ENCODE assay signal across 8 cellular contexts in genomic region chr19:35718345-35719041, GRCh38. TPM values are rescaled to one million over a fixed set of nuclear protein-coding genes. Genes with fewer than 3 reads are reported as not detected.
DNase-seq lines count a peak whose midpoint lies in the region; ATAC-seq and TF ChIP-seq lines count a peak whose summit lies in the region.

No MANE protein-coding gene starts in this region.

- no peak for TF ChIP-seq CTCF in GM12875 (IDR thresholded peaks at IDR 0.05; ENCODE audit: borderline replicate concordance, insufficient read depth, low read depth, low read length)
- TF ChIP-seq CTCF in tibial nerve (IDR thresholded peaks at IDR 0.05), result no peak

- no peaks in the 10 kb centered on the region for H3K27me3 Mint-ChIP-seq in activated CD4-positive, alpha-beta memory T cell treated with anti-CD3 and anti-CD28 coated beads, Interleukin-2, amount 10 ng/mL, durations not matched to agents 7 days and 5 days

- H3K36me3 Mint-ChIP-seq in activated CD4-positive, alpha-beta memory T cell treated with anti-CD3 and anti-CD28 coated beads, Interleukin-2, amount 10 ng/mL, durations not matched to agents 7 days and 5 days (ENCODE audit: low read depth), result peaks cover 64% of the 10 kb centered on the region

- H3K27ac Mint-ChIP-seq in activated CD4-positive, alpha-beta memory T cell treated with anti-CD3 and anti-CD28 coated beads, Interleukin-2, amount 10 ng/mL, durations not matched to agents 7 days and 5 days, result peak overlapping the region; percentile 92

- H3K4me1 ChIP-seq in endocrine pancreas (ENCODE audit: control insufficient read depth, insufficient read depth, low read length) (no peaks in the 10 kb centered on the region), muscle layer of duodenum (ENCODE audit: control insufficient read depth in 1 of 2, insufficient read depth in 2 of 2, low read length in 2 of 2) (peaks cover 12 to 26% of the 10 kb centered on the region in 2 donors), tibial nerve (peaks cover 0 to 46% (median 23%) of the 10 kb centered on the region in 4 donors)

- 1 to 4% methylated on average over 19 to 26 of the region's 42 CpGs for WGBS in tibial nerve, 2 donors

- H3K27me3 ChIP-seq in endocrine pancreas (ENCODE audit: control insufficient read depth, insufficient read depth, low read length) (no peaks in the 10 kb centered on the region), muscle layer of duodenum (ENCODE audit: low read depth, low read length) (no peaks in the 10 kb centered on the region), tibial nerve (no peaks in the 10 kb centered on the region)

- no peak for ATAC-seq in GM21529 (IDR thresholded peaks at IDR 0.05; ENCODE audit: unreplicated experiment)

- DNase-seq in HK-2 (ENCODE audit: unreplicated experiment), result peak; percentile 43
- peak; percentile 56 for DNase-seq in activated CD4-positive, alpha-beta memory T cell treated with anti-CD3 and anti-CD28 coated beads, Interleukin-2, amount 10 ng/mL, durations not matched to agents 7 days and 5 days
- DNase-seq in tibial nerve (ENCODE audit: low spot score in 2 of 2), result no peak
- no peak for DNase-seq in NCI-H128 (lab: John Stamatoyannopoulos, UW; ENCODE audit: unreplicated experiment)

- H3K36me3 ChIP-seq in endocrine pancreas (ENCODE audit: control insufficient read depth, insufficient read depth, low read length) (peaks cover 3% of the 10 kb centered on the region), muscle layer of duodenum (ENCODE audit: control insufficient read depth in 1 of 2, insufficient read depth in 2 of 2, low read length in 2 of 2) (peaks cover 16 to 29% of the 10 kb centered on the region in 2 donors), tibial nerve (peaks cover 0 to 40% (median 18%) of the 10 kb centered on the region in 3 donors)

- H3K27ac ChIP-seq in muscle layer of duodenum (ENCODE audit: low read length), result peak overlapping the region; percentile 16
- H3K27ac ChIP-seq in tibial nerve, result peak overlapping the region; percentile 80 to 94 (median 82)

- H3K4me3 Mint-ChIP-seq in activated CD4-positive, alpha-beta memory T cell treated with anti-CD3 and anti-CD28 coated beads, Interleukin-2, amount 10 ng/mL, durations not matched to agents 7 days and 5 days, result peak overlapping the region; percentile 95

- peak overlapping the region; percentile 84 for H3K4me3 ChIP-seq in GM12875 (ENCODE audit: low read depth, low read length)
- peak overlapping the region; percentile 6 for H3K4me3 ChIP-seq in endocrine pancreas (ENCODE audit: control insufficient read depth, insufficient read depth, low read length)
- peak overlapping the region; percentile 73 to 74 for H3K4me3 ChIP-seq in muscle layer of duodenum (ENCODE audit: low read depth in 1 of 2, low read length in 2 of 2)
- H3K4me3 ChIP-seq in tibial nerve, result peak overlapping the region; percentile 64 to 95 (median 83)

- TF ChIP-seq POLR2A in tibial nerve (IDR thresholded peaks at IDR 0.05), result no peak

- no peak for TF ChIP-seq EP300 in tibial nerve (IDR thresholded peaks at IDR 0.05)

- POLR2A ChIA-PET in activated CD4-positive, alpha-beta memory T cell treated with anti-CD3 and anti-CD28 coated beads, Interleukin-2, amount 10 ng/mL, durations not matched to agents 7 days and 5 days (lab: Charles Lee), result interaction anchor here (0.9 to 5.1 kb wide), 14 partner anchors 9 to 211 kb away, joined by 3 to 45 read pairs (median 6); partner anchors contain the start of genes HAUS5, IGFLR1, LIN37 and PSENEN

- H3K9me3 ChIP-seq in endocrine pancreas (ENCODE audit: control insufficient read depth, low read length), result no peaks in the 10 kb centered on the region
- no peaks in the 10 kb centered on the region for H3K9me3 ChIP-seq in muscle layer of duodenum (ENCODE audit: control insufficient read depth in 1 of 2, low read length in 2 of 2)
- H3K9me3 ChIP-seq in tibial nerve, result no peaks in the 10 kb centered on the region

- peak overlapping the region; percentile 42 for H3K9ac ChIP-seq in endocrine pancreas (ENCODE audit: control insufficient read depth, insufficient read depth, low read length)

- H3K4me1 Mint-ChIP-seq in activated CD4-positive, alpha-beta memory T cell treated with anti-CD3 and anti-CD28 coated beads, Interleukin-2, amount 10 ng/mL, durations not matched to agents 7 days and 5 days, result peaks cover 46% of the 10 kb centered on the region

- H3K9me3 Mint-ChIP-seq in activated CD4-positive, alpha-beta memory T cell treated with anti-CD3 and anti-CD28 coated beads, Interleukin-2, amount 10 ng/mL, durations not matched to agents 7 days and 5 days, result no peaks in the 10 kb centered on the region

- CTCF ChIA-PET in activated CD4-positive, alpha-beta memory T cell treated with anti-CD3 and anti-CD28 coated beads, Interleukin-2, amount 10 ng/mL, durations not matched to agents 7 days and 5 days (lab: Charles Lee), result interaction anchor here (0.8 to 1.7 kb wide), 8 partner anchors 16 to 213 kb away, joined by 3 to 8 read pairs (median 4); partner anchors contain the start of genes LIN37 and PSENEN

RNA-seq across cellular contexts. Expression of gene KMT2B, which starts 0.7 kb away (rescaled TPM):
- total RNA-seq in activated CD4-positive, alpha-beta memory T cell treated with anti-CD3 and anti-CD28 coated beads, Interleukin-2, amount 10 ng/mL, durations not matched to agents 7 days and 5 days, result 10 to 100 TPM; 57.3 to 57.5 TPM
- 10 to 100 TPM; 12.9 to 38.7 (median 25.5) TPM for total RNA-seq in tibial nerve

RNA-seq across cellular contexts. Expression of gene ZBTB32, which starts 14.1 kb away (rescaled TPM):
- total RNA-seq in activated CD4-positive, alpha-beta memory T cell treated with anti-CD3 and anti-CD28 coated beads, Interleukin-2, amount 10 ng/mL, durations not matched to agents 7 days and 5 days, result 10 to 100 TPM; 94.8 to 96.2 TPM
- total RNA-seq in tibial nerve, result not detected

RNA-seq across cellular contexts. Expression of gene IGFLR1, which starts 23.8 kb away (rescaled TPM):
- 10 to 100 TPM; 78.9 to 90.5 TPM for total RNA-seq in activated CD4-positive, alpha-beta memory T cell treated with anti-CD3 and anti-CD28 coated beads, Interleukin-2, amount 10 ng/mL, durations not matched to agents 7 days and 5 days
- 10 to 100 TPM in 2 of 4 donors, 1 to 10 TPM in 2; 4.8 to 25.5 (median 10.7) TPM for total RNA-seq in tibial nerve

RNA-seq across cellular contexts. Expression of gene U2AF1L4, which starts 26.7 kb away (rescaled TPM):
- 10 to 100 TPM; 35.5 to 36.2 TPM for total RNA-seq in activated CD4-positive, alpha-beta memory T cell treated with anti-CD3 and anti-CD28 coated beads, Interleukin-2, amount 10 ng/mL, durations not matched to agents 7 days and 5 days
- total RNA-seq in tibial nerve, result 10 to 100 TPM; 17.8 to 51.1 (median 43.2) TPM

RNA-seq across cellular contexts. Expression of gene PSENEN, which starts 27.0 kb away (rescaled TPM):
- 10 to 100 TPM; 48.1 to 51.3 TPM for total RNA-seq in activated CD4-positive, alpha-beta memory T cell treated with anti-CD3 and anti-CD28 coated beads, Interleukin-2, amount 10 ng/mL, durations not matched to agents 7 days and 5 days
- 10 to 100 TPM; 33.1 to 46.7 (median 40.3) TPM for total RNA-seq in tibial nerve

Comparison
In these comparisons a context has a peak if more than half of its experiments do, and no peak if none do; other contexts are left out.
1. H3K4me3 ChIP-seq: peak in every context shown above with its lines; median percentile 84 in GM12875; 83 in tibial nerve; 74 in muscle layer of duodenum; 6 in endocrine pancreas.
2. DNase-seq: peak in HK-2 (single experiment) and activated CD4-positive, alpha-beta memory T cell treated with anti-CD3 and anti-CD28 coated beads, Interleukin-2, amount 10 ng/mL, durations not matched to agents 7 days and 5 days (single experiment); none in tibial nerve (0 of 2) and NCI-H128 (single experiment).
3. RNA of gene ZBTB32, which starts 14.1 kb away (total RNA-seq): 94.8 to 96.2 TPM in activated CD4-positive, alpha-beta memory T cell treated with anti-CD3 and anti-CD28 coated beads, Interleukin-2, amount 10 ng/mL, durations not matched to agents 7 days and 5 days; not detected in tibial nerve; every median in the first group is over 10 times any median in the second.